In genomic region chr1:24910751-24911650, GRCh38 we compare ENCODE assay signal across 1 cellular context.
TF ChIP-seq lines count a peak whose summit lies in the region.

No MANE protein-coding gene starts in this region.

TF ChIP-seq in HepG2, 621 proteins besides CTCF, POLR2A, EP300 and RAD21 (continued from another document):
- no peak for TF ChIP-seq CERS6 (CRISPR knock-in tag; IDR thresholded peaks at IDR 0.05)
- no peak for TF ChIP-seq ZNF30 (CRISPR knock-in tag; IDR thresholded peaks at IDR 0.05)
- TF ChIP-seq ZNF775 (CRISPR knock-in tag; IDR thresholded peaks at IDR 0.05; ENCODE audit: borderline replicate concordance): no peak
- TF ChIP-seq ZNF770 (CRISPR knock-in tag; IDR thresholded peaks at IDR 0.05): no peak
- TF ChIP-seq TOPORS (CRISPR knock-in tag; IDR thresholded peaks at IDR 0.05): no peak
- peak; percentile 52; the same call in 1 of the 2 replicates for TF ChIP-seq AHDC1 (CRISPR knock-in tag; IDR thresholded peaks at IDR 0.05; ENCODE audit: borderline replicate concordance)
- peak; percentile 51 for TF ChIP-seq GABPB1 (CRISPR knock-in tag; IDR thresholded peaks at IDR 0.05)
- no peak for TF ChIP-seq ZNF614 (CRISPR knock-in tag; IDR thresholded peaks at IDR 0.05; ENCODE audit: borderline replicate concordance)
- TF ChIP-seq ZNF816 (CRISPR knock-in tag; IDR thresholded peaks at IDR 0.05; ENCODE audit: borderline replicate concordance): no peak
- no peak for TF ChIP-seq IKZF1 (IDR thresholded peaks at IDR 0.05)
- TF ChIP-seq NBN (conservative IDR thresholded peaks at IDR 0.05): no peak
- no peak for TF ChIP-seq ZBTB7B (CRISPR knock-in tag; IDR thresholded peaks at IDR 0.05)
- TF ChIP-seq FOXM1 (CRISPR knock-in tag; IDR thresholded peaks at IDR 0.05): no peak
- no peak for TF ChIP-seq ZFP36 (IDR thresholded peaks at IDR 0.05; ENCODE audit: borderline replicate concordance, low read depth, low read length, partially characterized antibody)
- no peak for TF ChIP-seq ZNF589 (CRISPR knock-in tag; conservative IDR thresholded peaks at IDR 0.05)
- no peak for TF ChIP-seq SRSF1 (optimal IDR thresholded peaks at IDR 0.05; ENCODE audit: low read depth, low read length)
- no peak for TF ChIP-seq ZNF44 (CRISPR knock-in tag; IDR thresholded peaks at IDR 0.05)
- no peak for TF ChIP-seq ZNF569 (CRISPR knock-in tag; IDR thresholded peaks at IDR 0.05; ENCODE audit: borderline replicate concordance)
- TF ChIP-seq ELF4 (CRISPR knock-in tag; IDR thresholded peaks at IDR 0.05; ENCODE audit: borderline replicate concordance): no peak
- no peak for TF ChIP-seq TAF15 (IDR thresholded peaks at IDR 0.05; ENCODE audit: low read depth, low read length, poor library complexity, severe bottlenecking)
- TF ChIP-seq WIZ (CRISPR knock-in tag; IDR thresholded peaks at IDR 0.05): no peak
- TF ChIP-seq HNF4G (IDR thresholded peaks at IDR 0.05; ENCODE audit: borderline replicate concordance, low read depth, low read length): peak; percentile 63; the same call in 1 of the 2 replicates
- peak; percentile 53; the same call in 1 of the 2 replicates for TF ChIP-seq HNF4G (CRISPR knock-in tag; IDR thresholded peaks at IDR 0.05; ENCODE audit: borderline replicate concordance, low read depth)
- TF ChIP-seq ZNF501 (CRISPR knock-in tag; IDR thresholded peaks at IDR 0.05): peak; percentile 53
- TF ChIP-seq TFDP1 (CRISPR knock-in tag; IDR thresholded peaks at IDR 0.05; ENCODE audit: borderline replicate concordance): no peak
- no peak for TF ChIP-seq ZNF558 (CRISPR knock-in tag; IDR thresholded peaks at IDR 0.05; ENCODE audit: borderline replicate concordance)
- TF ChIP-seq ZNF883 (CRISPR knock-in tag; IDR thresholded peaks at IDR 0.05; ENCODE audit: not compliant biosample characterization): no peak
- TF ChIP-seq ZSCAN5A (CRISPR knock-in tag; IDR thresholded peaks at IDR 0.05; ENCODE audit: borderline replicate concordance): no peak
- TF ChIP-seq ATF4 (CRISPR knock-in tag; IDR thresholded peaks at IDR 0.05): no peak
- TF ChIP-seq CEBPG (CRISPR knock-in tag; IDR thresholded peaks at IDR 0.05): peak; percentile 44; the same call in 1 of the 2 replicates
